ENCODE assay signal across 1 cellular context in genomic region chr19:45607071-45608029, GRCh38.
A peak's percentile ranks its signal among the peaks of the same experiment; 100 is the strongest.
TF ChIP-seq lines count a peak whose summit lies in the region.

No MANE protein-coding gene starts in this region.

TF ChIP-seq in HepG2, 621 proteins besides CTCF, POLR2A, EP300 and RAD21 (continued from another document and continues in another):
- TF ChIP-seq ZFYVE20 (CRISPR knock-in tag; IDR thresholded peaks at IDR 0.05; ENCODE audit: borderline replicate concordance, low read depth) (no peak), FLYWCH1 (CRISPR knock-in tag; IDR thresholded peaks at IDR 0.05) (no peak), ZNF558 (CRISPR knock-in tag; IDR thresholded peaks at IDR 0.05; ENCODE audit: borderline replicate concordance) (no peak), SRY (CRISPR knock-in tag; IDR thresholded peaks at IDR 0.05) (no peak), ZNF510 (CRISPR knock-in tag; IDR thresholded peaks at IDR 0.05; ENCODE audit: low read depth) (no peak), HHEX (CRISPR knock-in tag; IDR thresholded peaks at IDR 0.05) (no peak), CBFB (CRISPR knock-in tag; IDR thresholded peaks at IDR 0.05) (peak; percentile 40; the same call in 1 of the 2 replicates), ZNF468 (CRISPR knock-in tag; IDR thresholded peaks at IDR 0.05) (no peak), ZNF652 (CRISPR knock-in tag; IDR thresholded peaks at IDR 0.05; ENCODE audit: borderline replicate concordance, low read depth) (no peak), ZBED4 (CRISPR knock-in tag; IDR thresholded peaks at IDR 0.05; ENCODE audit: borderline replicate concordance) (no peak), PLSCR1 (CRISPR knock-in tag; IDR thresholded peaks at IDR 0.05; ENCODE audit: borderline replicate concordance) (no peak), ZNF143 (CRISPR knock-in tag; IDR thresholded peaks at IDR 0.05) (no peak), CREBL2 (CRISPR knock-in tag; IDR thresholded peaks at IDR 0.05; ENCODE audit: borderline replicate concordance) (no peak), NR2C2 (CRISPR knock-in tag; IDR thresholded peaks at IDR 0.05; ENCODE audit: borderline replicate concordance) (no peak), ARHGAP35 (CRISPR knock-in tag; IDR thresholded peaks at IDR 0.05; ENCODE audit: borderline replicate concordance) (peak; percentile 43; the same call in 1 of the 2 replicates), GABPB1 (CRISPR knock-in tag; IDR thresholded peaks at IDR 0.05) (peak; percentile 56), GPBP1L1 (CRISPR knock-in tag; IDR thresholded peaks at IDR 0.05) (no peak), MAX (IDR thresholded peaks at IDR 0.05) (peak; percentile 54), RBM22 (optimal IDR thresholded peaks at IDR 0.05; ENCODE audit: low read length) (no peak), KLF13 (CRISPR knock-in tag; IDR thresholded peaks at IDR 0.05) (0 out of 2 replicates have a peak, but pooled peaks have one; percentile 74), HNF4A (CRISPR knock-in tag; IDR thresholded peaks at IDR 0.05) (no peak), ZSCAN31 (CRISPR knock-in tag; IDR thresholded peaks at IDR 0.05; ENCODE audit: low read depth) (no peak), AKAP8 (CRISPR knock-in tag; IDR thresholded peaks at IDR 0.05) (no peak), MEIS1 (CRISPR knock-in tag; IDR thresholded peaks at IDR 0.05; ENCODE audit: borderline replicate concordance) (no peak), ZNF556 (CRISPR knock-in tag; IDR thresholded peaks at IDR 0.05; ENCODE audit: borderline replicate concordance) (no peak), SOX13 (IDR thresholded peaks at IDR 0.05) (no peak), SOX13 (CRISPR knock-in tag; conservative IDR thresholded peaks at IDR 0.05 in 1 of 2, IDR thresholded peaks at IDR 0.05 in 1 of 2) (peak in 1 of 2 experiments; percentile 31; a peak in 1 of 4 replicates), HDAC1 (CRISPR knock-in tag; IDR thresholded peaks at IDR 0.05) (peak; percentile 54; the same call in 1 of the 2 replicates), DMAP1 (CRISPR knock-in tag; IDR thresholded peaks at IDR 0.05) (peak; percentile 20; the same call in 1 of the 2 replicates), ZNF691 (CRISPR knock-in tag; IDR thresholded peaks at IDR 0.05; ENCODE audit: borderline replicate concordance, low read depth) (no peak), CBX5 (CRISPR knock-in tag; IDR thresholded peaks at IDR 0.05; ENCODE audit: borderline replicate concordance) (no peak), THRA (CRISPR knock-in tag; IDR thresholded peaks at IDR 0.05; ENCODE audit: borderline replicate concordance) (no peak), ZFX (CRISPR knock-in tag; IDR thresholded peaks at IDR 0.05; ENCODE audit: low read depth) (peak; percentile 52; the same call in 1 of the 2 replicates), ZFP62 (CRISPR knock-in tag; IDR thresholded peaks at IDR 0.05) (no peak), MEIS2 (CRISPR knock-in tag; IDR thresholded peaks at IDR 0.05) (no peak), NFATC3 (CRISPR knock-in tag; IDR thresholded peaks at IDR 0.05) (no peak), MBD4 (IDR thresholded peaks at IDR 0.05; ENCODE audit: borderline replicate concordance, low read length) (no peak), HNRNPK (IDR thresholded peaks at IDR 0.05; ENCODE audit: low read depth, low read length, poor library complexity, severe bottlenecking) (no peak), ZFP36L1 (CRISPR knock-in tag; IDR thresholded peaks at IDR 0.05) (no peak), KMT2A (CRISPR knock-in tag; IDR thresholded peaks at IDR 0.05) (no peak; the same call in 1 of the 2 replicates)
- TF ChIP-seq, protein P1, sequence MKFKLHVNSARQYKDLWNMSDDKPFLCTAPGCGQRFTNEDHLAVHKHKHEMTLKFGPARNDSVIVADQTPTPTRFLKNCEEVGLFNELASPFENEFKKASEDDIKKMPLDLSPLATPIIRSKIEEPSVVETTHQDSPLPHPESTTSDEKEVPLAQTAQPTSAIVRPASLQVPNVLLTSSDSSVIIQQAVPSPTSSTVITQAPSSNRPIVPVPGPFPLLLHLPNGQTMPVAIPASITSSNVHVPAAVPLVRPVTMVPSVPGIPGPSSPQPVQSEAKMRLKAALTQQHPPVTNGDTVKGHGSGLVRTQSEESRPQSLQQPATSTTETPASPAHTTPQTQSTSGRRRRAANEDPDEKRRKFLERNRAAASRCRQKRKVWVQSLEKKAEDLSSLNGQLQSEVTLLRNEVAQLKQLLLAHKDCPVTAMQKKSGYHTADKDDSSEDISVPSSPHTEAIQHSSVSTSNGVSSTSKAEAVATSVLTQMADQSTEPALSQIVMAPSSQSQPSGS (CRISPR knock-in tag; IDR thresholded peaks at IDR 0.05), result peak; percentile 26; the same call in 1 of the 2 replicates
- TF ChIP-seq, protein P2, sequence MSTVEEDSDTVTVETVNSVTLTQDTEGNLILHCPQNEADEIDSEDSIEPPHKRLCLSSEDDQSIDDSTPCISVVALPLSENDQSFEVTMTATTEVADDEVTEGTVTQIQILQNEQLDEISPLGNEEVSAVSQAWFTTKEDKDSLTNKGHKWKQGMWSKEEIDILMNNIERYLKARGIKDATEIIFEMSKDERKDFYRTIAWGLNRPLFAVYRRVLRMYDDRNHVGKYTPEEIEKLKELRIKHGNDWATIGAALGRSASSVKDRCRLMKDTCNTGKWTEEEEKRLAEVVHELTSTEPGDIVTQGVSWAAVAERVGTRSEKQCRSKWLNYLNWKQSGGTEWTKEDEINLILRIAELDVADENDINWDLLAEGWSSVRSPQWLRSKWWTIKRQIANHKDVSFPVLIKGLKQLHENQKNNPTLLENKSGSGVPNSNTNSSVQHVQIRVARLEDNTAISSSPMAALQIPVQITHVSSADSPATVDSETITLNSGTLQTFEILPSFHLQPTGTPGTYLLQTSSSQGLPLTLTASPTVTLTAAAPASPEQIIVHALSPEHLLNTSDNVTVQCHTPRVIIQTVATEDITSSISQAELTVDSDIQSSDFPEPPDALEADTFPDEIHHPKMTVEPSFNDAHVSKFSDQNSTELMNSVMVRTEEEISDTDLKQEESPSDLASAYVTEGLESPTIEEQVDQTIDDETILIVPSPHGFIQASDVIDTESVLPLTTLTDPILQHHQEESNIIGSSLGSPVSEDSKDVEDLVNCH (CRISPR knock-in tag; IDR thresholded peaks at IDR 0.05), result no peak
- TF ChIP-seq, protein P3, sequence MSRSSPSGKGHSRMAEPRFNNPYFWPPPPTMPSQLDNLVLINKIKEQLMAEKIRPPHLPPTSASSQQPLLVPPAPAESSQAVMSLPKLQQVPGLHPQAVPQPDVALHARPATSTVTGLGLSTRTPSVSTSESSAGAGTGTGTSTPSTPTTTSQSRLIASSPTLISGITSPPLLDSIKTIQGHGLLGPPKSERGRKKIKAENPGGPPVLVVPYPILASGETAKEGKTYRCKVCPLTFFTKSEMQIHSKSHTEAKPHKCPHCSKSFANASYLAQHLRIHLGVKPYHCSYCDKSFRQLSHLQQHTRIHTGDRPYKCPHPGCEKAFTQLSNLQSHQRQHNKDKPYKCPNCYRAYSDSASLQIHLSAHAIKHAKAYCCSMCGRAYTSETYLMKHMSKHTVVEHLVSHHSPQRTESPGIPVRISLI (CRISPR knock-in tag; IDR thresholded peaks at IDR 0.05; ENCODE audit: borderline replicate concordance), result no peak
- TF ChIP-seq, protein P4, sequence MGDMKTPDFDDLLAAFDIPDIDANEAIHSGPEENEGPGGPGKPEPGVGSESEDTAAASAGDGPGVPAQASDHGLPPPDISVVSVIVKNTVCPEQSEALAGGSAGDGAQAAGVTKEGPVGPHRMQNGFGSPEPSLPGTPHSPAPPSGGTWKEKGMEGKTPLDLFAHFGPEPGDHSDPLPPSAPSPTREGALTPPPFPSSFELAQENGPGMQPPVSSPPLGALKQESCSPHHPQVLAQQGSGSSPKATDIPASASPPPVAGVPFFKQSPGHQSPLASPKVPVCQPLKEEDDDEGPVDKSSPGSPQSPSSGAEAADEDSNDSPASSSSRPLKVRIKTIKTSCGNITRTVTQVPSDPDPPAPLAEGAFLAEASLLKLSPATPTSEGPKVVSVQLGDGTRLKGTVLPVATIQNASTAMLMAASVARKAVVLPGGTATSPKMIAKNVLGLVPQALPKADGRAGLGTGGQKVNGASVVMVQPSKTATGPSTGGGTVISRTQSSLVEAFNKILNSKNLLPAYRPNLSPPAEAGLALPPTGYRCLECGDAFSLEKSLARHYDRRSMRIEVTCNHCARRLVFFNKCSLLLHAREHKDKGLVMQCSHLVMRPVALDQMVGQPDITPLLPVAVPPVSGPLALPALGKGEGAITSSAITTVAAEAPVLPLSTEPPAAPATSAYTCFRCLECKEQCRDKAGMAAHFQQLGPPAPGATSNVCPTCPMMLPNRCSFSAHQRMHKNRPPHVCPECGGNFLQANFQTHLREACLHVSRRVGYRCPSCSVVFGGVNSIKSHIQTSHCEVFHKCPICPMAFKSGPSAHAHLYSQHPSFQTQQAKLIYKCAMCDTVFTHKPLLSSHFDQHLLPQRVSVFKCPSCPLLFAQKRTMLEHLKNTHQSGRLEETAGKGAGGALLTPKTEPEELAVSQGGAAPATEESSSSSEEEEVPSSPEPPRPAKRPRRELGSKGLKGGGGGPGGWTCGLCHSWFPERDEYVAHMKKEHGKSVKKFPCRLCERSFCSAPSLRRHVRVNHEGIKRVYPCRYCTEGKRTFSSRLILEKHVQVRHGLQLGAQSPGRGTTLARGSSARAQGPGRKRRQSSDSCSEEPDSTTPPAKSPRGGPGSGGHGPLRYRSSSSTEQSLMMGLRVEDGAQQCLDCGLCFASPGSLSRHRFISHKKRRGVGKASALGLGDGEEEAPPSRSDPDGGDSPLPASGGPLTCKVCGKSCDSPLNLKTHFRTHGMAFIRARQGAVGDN (CRISPR knock-in tag; IDR thresholded peaks at IDR 0.05), result peak; percentile 81
